24 cellular contexts compared by ENCODE assay signal in genomic region chr3:53318522-53318921, GRCh38.
DNase-seq lines count a peak whose midpoint lies in the region; ATAC-seq, FAIRE-seq and TF ChIP-seq lines count a peak whose summit lies in the region.
"Had no signal": no experiment of that assay in that cellular context is flagged by ENCODE, and none has a peak within 500 bp of the region (broad histone marks: within the 10 kb centered on the region; RNA-seq: fewer than 3 reads in every experiment).

No MANE protein-coding gene starts in this region.

- no peak overlapping the region for H3K27ac Mint-ChIP-seq in activated T-cell treated with anti-CD3 and anti-CD28 coated beads, Interleukin-2, amount 50 U/mL, for 24 hours
- H3K27ac Mint-ChIP-seq: activated CD8-positive, alpha-beta memory T cell treated with anti-CD3 and anti-CD28 coated beads, Interleukin-2, amount 10 ng/mL, durations not matched to agents 7 days and 5 days; stimulated activated memory B cell treated with anti-CD40 and anti-IgM and Interleukin-4, amounts not matched to agents 10 μg/mL and 1 μg/mL and 100 μg/mL, for 72 hours had no signal

- peaks cover 64% of the 10 kb centered on the region for H3K36me3 Mint-ChIP-seq in activated T-cell treated with anti-CD3 and anti-CD28 coated beads, Interleukin-2, amount 50 U/mL, for 24 hours (ENCODE audit: low read depth)

- ATAC-seq in GM19351 (IDR thresholded peaks at IDR 0.05; ENCODE audit: unreplicated experiment) (no peak), HG03565 (IDR thresholded peaks at IDR 0.05; ENCODE audit: unreplicated experiment) (no peak)
- ATAC-seq: A549; activated CD4-positive, CD25-positive, alpha-beta regulatory T cell treated with anti-CD3 and anti-CD28 coated beads, Interleukin-2, amount 50 U/mL, for 24 hours; activated CD8-positive, alpha-beta memory T cell treated with anti-CD3 and anti-CD28 coated beads, Interleukin-2, amount 10 ng/mL, durations not matched to agents 7 days and 5 days; body of pancreas; foreskin keratinocyte; stimulated activated memory B cell treated with anti-CD40 and anti-IgM and Interleukin-4, amounts not matched to agents 10 μg/mL and 1 μg/mL and 100 μg/mL, for 72 hours had no signal

- peaks cover 15% of the 10 kb centered on the region for H3K4me1 ChIP-seq in ACC112 (ENCODE audit: control insufficient read depth, insufficient read depth, low read length, unreplicated experiment)
- H3K4me1 ChIP-seq: A549, foreskin keratinocyte, pancreas had no signal

- no peak for TF ChIP-seq CTCF in astrocyte of the spinal cord (IDR thresholded peaks at IDR 0.05; ENCODE audit: low read depth, low read length)

- H3K27me3 Mint-ChIP-seq in activated T-cell treated with anti-CD3 and anti-CD28 coated beads, Interleukin-2, amount 50 U/mL, for 24 hours = no peaks in the 10 kb centered on the region
- H3K27me3 Mint-ChIP-seq: activated CD8-positive, alpha-beta memory T cell treated with anti-CD3 and anti-CD28 coated beads, Interleukin-2, amount 10 ng/mL, durations not matched to agents 7 days and 5 days; stimulated activated memory B cell treated with anti-CD40 and anti-IgM and Interleukin-4, amounts not matched to agents 10 μg/mL and 1 μg/mL and 100 μg/mL, for 72 hours had no signal

- DNase-seq in H54 (ENCODE audit: insufficient read length, low spot score) (peak; percentile 20), astrocyte of the spinal cord (ENCODE audit: low read depth, low spot score) (peak; percentile 49), hepatic stellate cell (ENCODE audit: low spot score) (peak; percentile 31), NCI-H2227 (lab: John Stamatoyannopoulos, UW; ENCODE audit: unreplicated experiment) (no peak)
- DNase-seq in activated T-cell treated with anti-CD3 and anti-CD28 coated beads, Interleukin-2, amount 50 U/mL, for 24 hours = no peak
- DNase-seq: activated CD8-positive, alpha-beta memory T cell treated with anti-CD3 and anti-CD28 coated beads, Interleukin-2, amount 10 ng/mL, durations not matched to agents 7 days and 5 days; activated effector memory CD4-positive, alpha-beta T cell treated with anti-CD3 and anti-CD28 coated beads, Interleukin-2, amount 50 U/mL, for 16 hours; body of pancreas; Calu3; effector CD4-positive, alpha-beta T cell; NCI-H1930; pancreas; SHP77; spleen; T-helper 2 cell; upper lobe of left lung had no signal

- peaks cover 10% of the 10 kb centered on the region for H3K4me1 Mint-ChIP-seq in activated T-cell treated with anti-CD3 and anti-CD28 coated beads, Interleukin-2, amount 50 U/mL, for 24 hours (ENCODE audit: low read depth)
- H3K4me1 Mint-ChIP-seq: stimulated activated memory B cell treated with anti-CD40 and anti-IgM and Interleukin-4, amounts not matched to agents 10 μg/mL and 1 μg/mL and 100 μg/mL, for 72 hours had no signal

- H2AFZ ChIP-seq in ACC112 (ENCODE audit: low read length, unreplicated experiment) = no peak overlapping the region

- peak overlapping the region; percentile 60 for H3K27ac ChIP-seq in ACC112 (ENCODE audit: low read depth, low read length)
- H3K27ac ChIP-seq: A549, body of pancreas, foreskin keratinocyte, pancreas, spleen had no signal

- no peak for TF ChIP-seq POLR2A in H54 (IDR thresholded peaks at IDR 0.05; ENCODE audit: low read depth, low read length)

- H3K27me3 ChIP-seq in ACC112 (ENCODE audit: insufficient read depth, low read length) = no peaks in the 10 kb centered on the region
- H3K27me3 ChIP-seq: body of pancreas, foreskin keratinocyte, pancreas, spleen, upper lobe of left lung had no signal

- no peaks in the 10 kb centered on the region for H3K9me3 Mint-ChIP-seq in activated T-cell treated with anti-CD3 and anti-CD28 coated beads, Interleukin-2, amount 50 U/mL, for 24 hours
- H3K9me3 Mint-ChIP-seq: stimulated activated memory B cell treated with anti-CD40 and anti-IgM and Interleukin-4, amounts not matched to agents 10 μg/mL and 1 μg/mL and 100 μg/mL, for 72 hours had no signal

- H3K79me2 ChIP-seq in ACC112 (ENCODE audit: control insufficient read depth, insufficient read depth, low read length, unreplicated experiment) = peaks cover 34% of the 10 kb centered on the region

- peaks cover 27% of the 10 kb centered on the region for H3K36me3 ChIP-seq in ACC112 (ENCODE audit: insufficient read depth, low read length)

- in situ Hi-C loops in astrocyte of the spinal cord (cut with HindIII; ENCODE audit: low sequenced_read_pairs) = no loop called here

- no peak overlapping the region for H3K4me3 ChIP-seq in ACC112 (ENCODE audit: low read depth, low read length)
- no peak overlapping the region for H3K4me3 ChIP-seq in astrocyte of the spinal cord (ENCODE audit: low read depth, low read length)
- H3K4me3 ChIP-seq: A549, body of pancreas, pancreas, spleen, upper lobe of left lung had no signal

- H3K4me3 Mint-ChIP-seq in activated T-cell treated with anti-CD3 and anti-CD28 coated beads, Interleukin-2, amount 50 U/mL, for 24 hours = no peak overlapping the region
- H3K4me3 Mint-ChIP-seq: activated CD8-positive, alpha-beta memory T cell treated with anti-CD3 and anti-CD28 coated beads, Interleukin-2, amount 10 ng/mL, durations not matched to agents 7 days and 5 days; stimulated activated memory B cell treated with anti-CD40 and anti-IgM and Interleukin-4, amounts not matched to agents 10 μg/mL and 1 μg/mL and 100 μg/mL, for 72 hours had no signal

- peak; percentile 41 for FAIRE-seq in H54 (lab: Jason Lieb, UNC)
- FAIRE-seq: A549, GM18507, pancreas had no signal

Comparison
In these comparisons a context has a peak if more than half of its experiments do, and no peak if none do; other contexts are left out.
1. DNase-seq: peak in H54 (single experiment), astrocyte of the spinal cord (single experiment) and hepatic stellate cell (single experiment); none in NCI-H2227 (single experiment) and activated T-cell treated with anti-CD3 and anti-CD28 coated beads, Interleukin-2, amount 50 U/mL, for 24 hours (single experiment).